ENCODE assay signal across 1 cellular context in the genomic region with DNA sequence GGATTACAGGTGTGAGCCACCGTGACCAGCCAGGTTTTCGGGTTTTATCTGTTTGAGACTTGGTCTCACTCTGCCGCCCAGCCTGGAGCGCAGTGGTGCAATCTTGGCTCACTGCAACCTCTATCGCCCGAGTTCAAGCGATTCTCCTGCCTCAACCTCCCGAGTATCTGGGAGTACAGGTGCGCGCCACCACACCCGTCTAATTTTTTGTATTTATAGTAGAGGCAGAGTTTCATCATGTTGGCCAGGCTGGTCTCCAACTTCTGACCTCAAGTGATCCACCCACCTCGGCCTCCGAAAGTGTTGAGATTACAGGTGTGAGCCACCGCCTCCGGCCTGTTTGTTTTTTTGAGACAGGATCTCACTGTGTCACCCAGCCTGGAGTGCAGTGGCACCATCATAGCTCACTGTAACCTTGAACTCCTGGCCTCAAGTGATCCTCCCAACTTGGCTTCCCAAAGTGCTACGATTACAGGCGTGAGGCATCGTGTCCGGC.
TF ChIP-seq lines count a peak whose summit lies in the region.

No MANE protein-coding gene starts in this region.

TF ChIP-seq in HEK293, 187 proteins besides CTCF, POLR2A, EP300 and RAD21:
- TF ChIP-seq ZFHX2 (tag by site-specific recombination; conservative IDR thresholded peaks at IDR 0.05), result 0 out of 2 replicates have a peak, but pooled peaks have one; percentile 12
